ENCODE assay signal across 8 cellular contexts in the genomic region with DNA sequence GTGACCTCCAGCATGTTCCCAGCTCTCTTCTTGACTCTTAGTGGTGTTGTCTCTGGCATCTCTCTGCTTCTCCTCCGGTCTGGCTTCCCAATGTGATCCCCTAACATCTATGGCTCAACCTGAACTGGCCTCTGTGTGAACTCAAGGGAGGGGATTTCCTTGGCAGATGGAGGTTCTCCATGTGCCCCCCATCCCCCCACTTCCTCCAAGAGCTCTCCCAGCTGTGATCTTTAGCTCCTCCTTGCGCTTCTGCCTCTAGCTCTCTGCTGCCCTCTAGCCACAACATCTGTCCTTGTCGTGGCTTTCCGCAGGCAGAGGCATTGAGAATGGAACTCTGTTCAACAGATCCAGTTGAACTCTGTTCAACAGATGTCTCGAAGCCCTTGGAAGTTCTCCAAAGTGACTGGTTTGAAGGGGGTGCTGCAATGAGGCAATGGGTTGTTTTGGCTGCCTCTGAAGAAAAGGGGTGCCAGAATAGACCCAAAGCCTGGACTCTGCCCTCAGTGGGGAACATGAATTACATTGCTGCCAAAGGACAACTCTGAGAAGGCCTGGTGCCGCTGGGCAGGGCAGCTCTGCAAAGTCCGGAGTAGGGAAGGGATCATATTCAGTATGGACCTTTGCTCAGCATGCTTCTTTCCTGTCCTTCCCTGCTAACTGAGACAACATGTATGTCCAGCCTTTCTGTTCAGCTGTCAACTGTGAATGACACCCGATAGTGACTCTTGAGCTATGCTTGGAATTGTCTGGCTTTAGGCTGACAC.
DNase-seq lines count a peak whose midpoint lies in the region; ATAC-seq and TF ChIP-seq lines count a peak whose summit lies in the region.

No MANE protein-coding gene starts in this region.

- peaks cover 9% of the 10 kb centered on the region for H3K27me3 Mint-ChIP-seq in activated T-cell treated with anti-CD3 and anti-CD28 coated beads, Interleukin-2, amount 50 U/mL, for 4 hours (ENCODE audit: low read depth)

- H3K36me3 ChIP-seq in thyroid gland, result no peaks in the 10 kb centered on the region

- H3K4me1 Mint-ChIP-seq in activated T-cell treated with anti-CD3 and anti-CD28 coated beads, Interleukin-2, amount 50 U/mL, for 4 hours (ENCODE audit: low read depth), result peaks cover 5% of the 10 kb centered on the region

- no peaks in the 10 kb centered on the region for H3K27me3 ChIP-seq in thyroid gland

- no peaks in the 10 kb centered on the region for H3K9me3 ChIP-seq in thyroid gland

- peaks cover 5% of the 10 kb centered on the region for H3K9me3 Mint-ChIP-seq in activated T-cell treated with anti-CD3 and anti-CD28 coated beads, Interleukin-2, amount 50 U/mL, for 4 hours

- H3K4me3 ChIP-seq in fibroblast of pulmonary artery (replicated peaks; ENCODE audit: low read depth, low read length), result no peak overlapping the region
- no peak overlapping the region for H3K4me3 ChIP-seq in thyroid gland (replicated peaks in 1 of 3)

- WGBS in thyroid gland, 2 donors, result 37 to 45% methylated on average over 8 of the region's 8 CpGs

- no peak overlapping the region for H3K27ac ChIP-seq in thyroid gland

- TF ChIP-seq CTCF in fibroblast of pulmonary artery (IDR thresholded peaks at IDR 0.05; ENCODE audit: low read length, missing control alignments) (peak; percentile 99), thyroid gland (IDR thresholded peaks at IDR 0.05) (peak; percentile 58 to 84 (median 76))

- no peak for TF ChIP-seq POLR2A in thyroid gland (IDR thresholded peaks at IDR 0.05)

- intact Hi-C loops in thyroid gland (cut with DNase I), result no loop called here

- H3K36me3 Mint-ChIP-seq in activated T-cell treated with anti-CD3 and anti-CD28 coated beads, Interleukin-2, amount 50 U/mL, for 4 hours (ENCODE audit: insufficient read depth), result no peaks in the 10 kb centered on the region

- DNase-seq in COLO668 (lab: John Stamatoyannopoulos, UW; ENCODE audit: unreplicated experiment) (peak; percentile 68), HuH-7.5 (ENCODE audit: low spot score) (peak; percentile 37), fibroblast of pulmonary artery (ENCODE audit: low read depth) (peak; percentile 99), nucleus accumbens (lab: John Stamatoyannopoulos, UW) (peak in 41 of 56 donors; percentile 5 to 72 (median 30)), thyroid gland (peak; percentile 70 to 76)
- peak; percentile 23 for DNase-seq in activated T-cell treated with anti-CD3 and anti-CD28 coated beads, Interleukin-2, amount 50 U/mL, for 4 hours

- H3K4me1 ChIP-seq in thyroid gland, result peaks cover 0 to 3% of the 10 kb centered on the region in 2 donors

- no peak overlapping the region for H3K4me3 Mint-ChIP-seq in activated T-cell treated with anti-CD3 and anti-CD28 coated beads, Interleukin-2, amount 50 U/mL, for 4 hours

- ATAC-seq in GM21381 (IDR thresholded peaks at IDR 0.05; ENCODE audit: unreplicated experiment), result peak; percentile 91
- ATAC-seq in activated T-cell treated with anti-CD3 and anti-CD28 coated beads, Interleukin-2, amount 50 U/mL, for 4 hours, result peak; percentile 89 to 91

TF ChIP-seq in PFSK-1, 5 proteins besides CTCF, POLR2A, EP300 and RAD21:
- TF ChIP-seq, protein P1, sequence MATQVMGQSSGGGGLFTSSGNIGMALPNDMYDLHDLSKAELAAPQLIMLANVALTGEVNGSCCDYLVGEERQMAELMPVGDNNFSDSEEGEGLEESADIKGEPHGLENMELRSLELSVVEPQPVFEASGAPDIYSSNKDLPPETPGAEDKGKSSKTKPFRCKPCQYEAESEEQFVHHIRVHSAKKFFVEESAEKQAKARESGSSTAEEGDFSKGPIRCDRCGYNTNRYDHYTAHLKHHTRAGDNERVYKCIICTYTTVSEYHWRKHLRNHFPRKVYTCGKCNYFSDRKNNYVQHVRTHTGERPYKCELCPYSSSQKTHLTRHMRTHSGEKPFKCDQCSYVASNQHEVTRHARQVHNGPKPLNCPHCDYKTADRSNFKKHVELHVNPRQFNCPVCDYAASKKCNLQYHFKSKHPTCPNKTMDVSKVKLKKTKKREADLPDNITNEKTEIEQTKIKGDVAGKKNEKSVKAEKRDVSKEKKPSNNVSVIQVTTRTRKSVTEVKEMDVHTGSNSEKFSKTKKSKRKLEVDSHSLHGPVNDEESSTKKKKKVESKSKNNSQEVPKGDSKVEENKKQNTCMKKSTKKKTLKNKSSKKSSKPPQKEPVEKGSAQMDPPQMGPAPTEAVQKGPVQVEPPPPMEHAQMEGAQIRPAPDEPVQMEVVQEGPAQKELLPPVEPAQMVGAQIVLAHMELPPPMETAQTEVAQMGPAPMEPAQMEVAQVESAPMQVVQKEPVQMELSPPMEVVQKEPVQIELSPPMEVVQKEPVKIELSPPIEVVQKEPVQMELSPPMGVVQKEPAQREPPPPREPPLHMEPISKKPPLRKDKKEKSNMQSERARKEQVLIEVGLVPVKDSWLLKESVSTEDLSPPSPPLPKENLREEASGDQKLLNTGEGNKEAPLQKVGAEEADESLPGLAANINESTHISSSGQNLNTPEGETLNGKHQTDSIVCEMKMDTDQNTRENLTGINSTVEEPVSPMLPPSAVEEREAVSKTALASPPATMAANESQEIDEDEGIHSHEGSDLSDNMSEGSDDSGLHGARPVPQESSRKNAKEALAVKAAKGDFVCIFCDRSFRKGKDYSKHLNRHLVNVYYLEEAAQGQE (IDR thresholded peaks at IDR 0.05; ENCODE audit: insufficient read depth in 1 of 2, low read depth in 2 of 2, low read length in 2 of 2), result no peak
- TF ChIP-seq TAF1 (IDR thresholded peaks at IDR 0.05; ENCODE audit: borderline replicate concordance, insufficient read depth, low read length) (no peak), SIN3A (IDR thresholded peaks at IDR 0.05; ENCODE audit: borderline replicate concordance, insufficient read depth, low read length) (no peak), FOXP2 (optimal IDR thresholded peaks at IDR 0.05; ENCODE audit: borderline replicate concordance, extremely low read depth, extremely low read length, insufficient read depth) (peak; percentile 53), POLR2AphosphoS5 (IDR thresholded peaks at IDR 0.05; ENCODE audit: low read depth, low read length) (no peak)
TF ChIP-seq in PFSK-1: peak in this region for 1.

Comparison
In these comparisons a context has a peak if more than half of its experiments do, and no peak if none do; other contexts are left out.
1. DNase-seq: peak in every context shown above with its lines; median percentile 99 in fibroblast of pulmonary artery; 73 in thyroid gland; 68 in COLO668; 37 in HuH-7.5; 30 in nucleus accumbens; 23 in activated T-cell treated with anti-CD3 and anti-CD28 coated beads, Interleukin-2, amount 50 U/mL, for 4 hours.